ENCODE assay signal across 17 cellular contexts in genomic region chr22:49483281-49483905, GRCh38.
A peak's percentile ranks its signal among the peaks of the same experiment; 100 is the strongest.
DNase-seq lines count a peak whose midpoint lies in the region; FAIRE-seq and TF ChIP-seq lines count a peak whose summit lies in the region.
"Had no signal": no experiment of that assay in that cellular context is flagged by ENCODE, and none has a peak within 500 bp of the region (broad histone marks: within the 10 kb centered on the region; RNA-seq: fewer than 3 reads in every experiment).

No MANE protein-coding gene starts in this region.

- peak overlapping the region; percentile 72; the same call in 1 of the 2 replicates for H2BK20ac ChIP-seq in H1 (ENCODE audit: low read length)

- H4K20me1 ChIP-seq in H1 (replicated peaks in 1 of 2; ENCODE audit: control insufficient read depth in 1 of 2, insufficient read depth in 2 of 2, low read length in 2 of 2) (no peaks in the 10 kb centered on the region), neural progenitor cell (ENCODE audit: low read depth) (no peaks in the 10 kb centered on the region)

- H4K5ac ChIP-seq in H1 (ENCODE audit: insufficient read length, low read depth, low read length), result no peak overlapping the region

- H3K27me3 ChIP-seq in H1 (replicated peaks in 1 of 4; ENCODE audit: control insufficient read depth in 3 of 4, extremely low read depth in 1 of 4, insufficient read depth in 3 of 4, low read length in 3 of 4) (no peaks in the 10 kb centered on the region), neural progenitor cell (peaks cover 21% of the 10 kb centered on the region)

- TF ChIP-seq CTCF in H1 (IDR thresholded peaks at IDR 0.05; ENCODE audit: control extremely low read depth in 1 of 3, insufficient read depth in 1 of 3, low read depth in 1 of 3, low read length in 3 of 3), result no peak
- no peak for TF ChIP-seq CTCF in neural progenitor cell (IDR thresholded peaks at IDR 0.05)

- POLR2A ChIA-PET in H1 (lab: Charles Lee; ENCODE audit: partially characterized antibody), result no interaction called here

- TF ChIP-seq EP300 in H1 (IDR thresholded peaks at IDR 0.05; ENCODE audit: borderline replicate concordance in 1 of 2, low read depth in 2 of 2, low read length in 2 of 2), result no peak

- no peak overlapping the region for H3K23ac ChIP-seq in H1 (ENCODE audit: insufficient read length)

- H3K36me3 ChIP-seq in H1 (ENCODE audit: control insufficient read depth in 2 of 4, insufficient read depth in 4 of 4, low read length in 3 of 4) (no peaks in the 10 kb centered on the region), neural progenitor cell (no peaks in the 10 kb centered on the region)

- peaks cover 2% of the 10 kb centered on the region for H3K9me3 Mint-ChIP-seq in neural progenitor cell
- H3K9me3 Mint-ChIP-seq: CD4-positive, alpha-beta T cell had no signal

- H2BK5ac ChIP-seq in H1 (ENCODE audit: low read depth, low read length), result 0 out of 2 replicates have a peak overlapping the region, but pooled peaks have one; percentile 12

- no peak overlapping the region for H3K9ac ChIP-seq in H1 (replicated peaks in 1 of 4; ENCODE audit: extremely low read depth in 1 of 4, low read depth in 3 of 4, low read length in 3 of 4)
- H3K9ac ChIP-seq in neural progenitor cell, result no peak overlapping the region

- peaks cover 3% of the 10 kb centered on the region; the same call in 1 of the 2 replicates for H3K23me2 ChIP-seq in H1 (ENCODE audit: low read depth, low read length)

- H3K4me2 ChIP-seq in H1 (ENCODE audit: insufficient read depth in 1 of 2, low read depth in 2 of 2, low read length in 2 of 2), result no peak overlapping the region
- no peak overlapping the region for H3K4me2 ChIP-seq in neural progenitor cell
- H3K4me2 ChIP-seq: A549 had no signal

- H2AK5ac ChIP-seq in H1 (ENCODE audit: low read depth, low read length), result peak overlapping the region; percentile 28; the same call in 1 of the 2 replicates

- H4K91ac ChIP-seq in H1 (replicated peaks; ENCODE audit: insufficient read length, low read length), result peak overlapping the region; percentile 44

- H4K8ac ChIP-seq in H1 (ENCODE audit: extremely low read depth, insufficient read depth, low read length), result no peak overlapping the region; the same call in 1 of the 2 replicates

- H3K9me3 ChIP-seq in H1 (ENCODE audit: insufficient read depth in 2 of 2, low read depth in 1 of 2, low read length in 1 of 2), result no peaks in the 10 kb centered on the region
- no peaks in the 10 kb centered on the region for H3K9me3 ChIP-seq in neural progenitor cell (ENCODE audit: low read depth)
- H3K9me3 ChIP-seq: A549 had no signal

- no peaks in the 10 kb centered on the region for H3K36me3 Mint-ChIP-seq in neural progenitor cell

- DNase-seq in activated CD8-positive, alpha-beta memory T cell treated with anti-CD3 and anti-CD28 coated beads for 24 hours, result peak; percentile 53
- no peak for DNase-seq in activated CD8-positive, alpha-beta memory T cell treated with anti-CD3 and anti-CD28 coated beads, Interleukin-2, amount 50 U/mL, for 4 hours
- DNase-seq in H1 (ENCODE audit: low read depth in 1 of 2, low spot score in 2 of 2), result no peak
- DNase-seq in neural progenitor cell (ENCODE audit: low spot score), result no peak
- no peak for DNase-seq in GOT3 (lab: John Stamatoyannopoulos, UW)
- DNase-seq in NCI-H526 treated with DMSO at 0.1 percent for 48 hours (lab: John Stamatoyannopoulos, UW), result no peak
- no peak for DNase-seq in hippocampal formation (lab: John Stamatoyannopoulos, UW)
- DNase-seq: AML-193; Calu3; CD4-positive, alpha-beta T cell; DMS79 treated with DMSO at 0.1 percent for 48 hours; GF-D8; HCEC 1CT had no signal

- CTCF ChIA-PET in H1 (lab: Charles Lee; ENCODE audit: partially characterized antibody), result interaction anchor here (0.7 to 1.0 kb wide), 2 partner anchors 65 to 68 kb away, joined by 3 read pairs; no protein-coding TSS in a partner anchor

- H3K4me1 Mint-ChIP-seq in neural progenitor cell, result peaks cover 36% of the 10 kb centered on the region

- H2BK120ac ChIP-seq in H1 (replicated peaks; ENCODE audit: low read depth, low read length), result no peak overlapping the region

- no peak for FAIRE-seq in H1 (lab: Jason Lieb, UNC)
- FAIRE-seq: A549 had no signal

- no peak for TF ChIP-seq RAD21 in H1 (IDR thresholded peaks at IDR 0.05 in 1 of 2, conservative IDR thresholded peaks at IDR 0.05 in 1 of 2; ENCODE audit: low read depth in 2 of 2, low read length in 2 of 2)

- no peaks in the 10 kb centered on the region for H3K79me1 ChIP-seq in H1 (ENCODE audit: low read depth, low read length)

- H3K56ac ChIP-seq in H1 (replicated peaks; ENCODE audit: insufficient read length, low read depth, low read length), result no peak overlapping the region

- H3K4ac ChIP-seq in H1 (replicated peaks; ENCODE audit: insufficient read length, low read depth, low read length), result no peak overlapping the region

- H2BK15ac ChIP-seq in H1 (ENCODE audit: low read length), result peak overlapping the region; percentile 10; the same call in 1 of the 2 replicates

- no peak overlapping the region for H3K14ac ChIP-seq in H1 (ENCODE audit: insufficient read length)

- no peak overlapping the region; the same call in 1 of the 2 replicates for H3K18ac ChIP-seq in H1 (ENCODE audit: extremely low read depth, low read length)

- H3K4me3 Mint-ChIP-seq in neural progenitor cell, result no peak overlapping the region
- H3K4me3 Mint-ChIP-seq: CD4-positive, alpha-beta T cell had no signal

- WGBS in H1 (ENCODE audit: extremely low coverage in 1 of 2, insufficient coverage in 1 of 2, insufficient read length in 1 of 2, insufficient replicate concordance in 2 of 2, low coverage in 1 of 2, low lambda C conversion rate in 2 of 2, missing lambda C conversion rate in 1 of 2), 2 experiments, result 92% methylated on average over 17 of the region's 17 CpGs; no CpG with 5 or more reads in 1 of the 2 experiments

- no peak overlapping the region for H2BK12ac ChIP-seq in H1 (ENCODE audit: low read depth, low read length)

- H3K79me2 ChIP-seq in H1 (ENCODE audit: control insufficient read depth in 1 of 2, insufficient read depth in 2 of 2, low read length in 2 of 2) (no peaks in the 10 kb centered on the region), neural progenitor cell (ENCODE audit: low read depth) (no peaks in the 10 kb centered on the region)

- H3K4me3 ChIP-seq in H1 (ENCODE audit: extremely low read depth in 1 of 4, insufficient read depth in 2 of 4, low read depth in 3 of 4, low read length in 4 of 4), result no peak overlapping the region
- H3K4me3 ChIP-seq in neural progenitor cell, result no peak overlapping the region
- H3K4me3 ChIP-seq: A549 had no signal

- H3K27ac Mint-ChIP-seq in neural progenitor cell, result peak overlapping the region; percentile 46
- H3K27ac Mint-ChIP-seq: CD4-positive, alpha-beta T cell had no signal

- H3F3A ChIP-seq in neural progenitor cell (ENCODE audit: low read depth), result peaks cover 11% of the 10 kb centered on the region

- no peak for TF ChIP-seq POLR2A in H1 (IDR thresholded peaks at IDR 0.05; ENCODE audit: control extremely low read depth in 1 of 2, low read depth in 2 of 2, low read length in 2 of 2)

- H3K27me3 Mint-ChIP-seq in neural progenitor cell (ENCODE audit: insufficient read depth, low read depth), result peaks cover 10% of the 10 kb centered on the region
- H3K27me3 Mint-ChIP-seq: CD4-positive, alpha-beta T cell had no signal

- H3K4me1 ChIP-seq in H1 (replicated peaks in 1 of 4; ENCODE audit: control insufficient read depth in 3 of 4, insufficient read depth in 4 of 4, low read length in 3 of 4) (peaks cover 0 to 27% (median 12%) of the 10 kb centered on the region in 4 experiments; a peak in 5 of 7 replicates), neural progenitor cell (peaks cover 26% of the 10 kb centered on the region)
- H3K4me1 ChIP-seq: A549 had no signal

- no peak overlapping the region for H2AFZ ChIP-seq in H1 (ENCODE audit: low read length)
- no peak overlapping the region for H2AFZ ChIP-seq in neural progenitor cell (replicated peaks)

- H3K27ac ChIP-seq in H1 (ENCODE audit: low read depth, low read length) (no peak overlapping the region), neural progenitor cell (no peak overlapping the region)
- H3K27ac ChIP-seq: 22Rv1, A549, C4-2B, HL-60 had no signal

TF ChIP-seq in H1, 55 proteins besides CTCF, POLR2A, EP300 and RAD21 (continues in another document):
- TF ChIP-seq SRF (IDR thresholded peaks at IDR 0.05; ENCODE audit: low read depth, low read length) (no peak), POLR2AphosphoS5 (IDR thresholded peaks at IDR 0.05; ENCODE audit: low read depth, low read length) (no peak), YY1 (IDR thresholded peaks at IDR 0.05; ENCODE audit: low read depth, low read length) (no peak), CBX8 (IDR thresholded peaks at IDR 0.05; ENCODE audit: borderline replicate concordance, low read depth, low read length) (no peak), SP1 (IDR thresholded peaks at IDR 0.05; ENCODE audit: low read depth, low read length) (no peak), TCF12 (IDR thresholded peaks at IDR 0.05; ENCODE audit: low read depth, low read length) (no peak), RXRA (IDR thresholded peaks at IDR 0.05; ENCODE audit: insufficient read depth, low read depth, low read length) (no peak), ASH2L (IDR thresholded peaks at IDR 0.05; ENCODE audit: low read length) (no peak), MAX (IDR thresholded peaks at IDR 0.05) (no peak), CREB1 (IDR thresholded peaks at IDR 0.05) (no peak), POU5F1 (IDR thresholded peaks at IDR 0.05; ENCODE audit: low read depth, low read length) (no peak), KDM4A (IDR thresholded peaks at IDR 0.05; ENCODE audit: low read depth, low read length, severe bottlenecking) (no peak), BACH1 (IDR thresholded peaks at IDR 0.05; ENCODE audit: low read length) (no peak), SAP30 (IDR thresholded peaks at IDR 0.05; ENCODE audit: insufficient read depth, insufficient replicate concordance, low read length) (no peak), TAF7 (optimal IDR thresholded peaks at IDR 0.05; ENCODE audit: borderline replicate concordance, low read depth, low read length) (no peak), ATF3 (IDR thresholded peaks at IDR 0.05; ENCODE audit: insufficient read depth, low read depth, low read length) (no peak), KDM5A (IDR thresholded peaks at IDR 0.05; ENCODE audit: low read length) (no peak)
